In genomic region chr11:15668718-15669117, GRCh38 we compare ENCODE assay signal across 17 cellular contexts.
"Had no signal": no experiment of that assay in that cellular context is flagged by ENCODE, and none has a peak within 500 bp of the region (broad histone marks: within the 10 kb centered on the region; RNA-seq: fewer than 3 reads in every experiment).

No MANE protein-coding gene starts in this region.

- DNase-seq: cortex of kidney; effector memory CD8-positive, alpha-beta T cell; foreskin fibroblast; gastrocnemius medialis; head of caudate nucleus; mesendoderm; midbrain; naive thymus-derived CD8-positive, alpha-beta T cell; nephron progenitor cell; nucleus accumbens; ovary; posterior cingulate gyrus; stimulated activated naive B cell treated with anti-CD40 and anti-IgM and Interleukin-4, amounts not matched to agents 10 μg/mL and 1 μg/mL and 100 μg/mL, for 72 hours; stimulated activated naive CD8-positive, alpha-beta T cell treated with anti-CD3 and anti-CD28 coated beads, Interleukin-15, amount 100 ng/mL, for 72 hours; tibial artery had no signal

- ATAC-seq: effector memory CD8-positive, alpha-beta T cell; gastrocnemius medialis; naive thymus-derived CD8-positive, alpha-beta T cell; sciatic nerve; stimulated activated naive B cell treated with anti-CD40 and anti-IgM and Interleukin-4, amounts not matched to agents 10 μg/mL and 1 μg/mL and 100 μg/mL, for 72 hours; stimulated activated naive CD8-positive, alpha-beta T cell treated with anti-CD3 and anti-CD28 coated beads, Interleukin-15, amount 100 ng/mL, for 72 hours had no signal

- H3K9me3 ChIP-seq: gastrocnemius medialis, ovary, right atrium auricular region, tibial artery had no signal

- H3K36me3 ChIP-seq: gastrocnemius medialis, ovary, right atrium auricular region, tibial artery had no signal

- H3K4me3 ChIP-seq: gastrocnemius medialis, ovary, right atrium auricular region, tibial artery had no signal

- H3K27ac ChIP-seq: gastrocnemius medialis, ovary, right atrium auricular region, tibial artery had no signal

- H3K27me3 ChIP-seq: gastrocnemius medialis, ovary, right atrium auricular region, tibial artery had no signal
